ENCODE assay signal across 22 cellular contexts in the genomic region with DNA sequence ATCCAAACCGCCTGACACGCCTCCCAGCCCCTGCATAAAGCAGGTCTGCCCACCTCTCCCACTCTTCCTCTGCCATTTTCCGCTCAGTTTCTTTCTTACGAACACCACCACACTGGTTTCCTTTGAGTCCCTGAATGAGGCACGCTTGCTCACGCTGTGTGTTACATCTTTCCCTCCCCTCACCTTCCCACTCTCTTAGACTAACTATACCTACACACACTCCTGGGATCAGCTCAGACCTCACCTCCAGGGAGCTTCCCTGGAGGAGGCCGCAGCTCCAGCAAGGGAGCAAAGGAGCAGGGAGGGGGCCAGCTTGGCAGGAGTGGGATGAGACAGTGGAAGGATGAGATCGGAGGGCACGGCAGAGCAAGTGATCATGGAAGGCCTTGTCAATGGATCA.
"Had no signal": no experiment of that assay in that cellular context is flagged by ENCODE, and none has a peak within 500 bp of the region (broad histone marks: within the 10 kb centered on the region; RNA-seq: fewer than 3 reads in every experiment).

No MANE protein-coding gene starts in this region.

- H3K79me2 ChIP-seq: hepatocyte had no signal

- FAIRE-seq: kidney had no signal

- ATAC-seq: gastrocnemius medialis; heart left ventricle; left lobe of liver; natural killer cell; right cardiac atrium; stimulated activated naive B cell treated with anti-CD40 and anti-IgM and Interleukin-4, amounts not matched to agents 10 μg/mL and 1 μg/mL and 100 μg/mL, for 72 hours; upper lobe of right lung had no signal

- H3K4me3 ChIP-seq: gastrocnemius medialis, heart left ventricle, hepatocyte, lung, prostate gland, skin epidermis, spleen, thoracic aorta, tibial nerve, upper lobe of right lung, uterus had no signal

- H3K4me3 Mint-ChIP-seq: memory B cell; natural killer cell; neural crest cell; stimulated activated naive B cell treated with anti-CD40 and anti-IgM and Interleukin-4, amounts not matched to agents 10 μg/mL and 1 μg/mL and 100 μg/mL, for 72 hours; stimulated activated naive CD8-positive, alpha-beta T cell treated with anti-CD3 and anti-CD28 coated beads, Interleukin-15, Interleukin-2, amounts not matched to agents 100 ng/mL and 50 ng/mL, for 24 hours had no signal

- H3K27ac Mint-ChIP-seq: memory B cell; natural killer cell; stimulated activated naive B cell treated with anti-CD40 and anti-IgM and Interleukin-4, amounts not matched to agents 10 μg/mL and 1 μg/mL and 100 μg/mL, for 72 hours; stimulated activated naive CD8-positive, alpha-beta T cell treated with anti-CD3 and anti-CD28 coated beads, Interleukin-15, Interleukin-2, amounts not matched to agents 100 ng/mL and 50 ng/mL, for 24 hours had no signal

- H3K4me1 Mint-ChIP-seq: natural killer cell, neural crest cell had no signal

- H3K36me3 Mint-ChIP-seq: memory B cell; natural killer cell; stimulated activated naive B cell treated with anti-CD40 and anti-IgM and Interleukin-4, amounts not matched to agents 10 μg/mL and 1 μg/mL and 100 μg/mL, for 72 hours had no signal

- H3K36me3 ChIP-seq: gastrocnemius medialis, heart left ventricle, prostate gland, spleen, thoracic aorta, tibial nerve, upper lobe of right lung, uterus had no signal

- H3K4me2 ChIP-seq: hepatocyte had no signal

- H3K27me3 Mint-ChIP-seq: memory B cell had no signal

- DNase-seq: cortex of kidney; foreskin fibroblast; gastrocnemius medialis; heart left ventricle; kidney; natural killer cell; right cardiac atrium; spleen; stimulated activated CD4-positive, alpha-beta T cell treated with anti-CD3 and anti-CD28 coated beads, Interleukin-4, amount 100 ng/mL, for 4 hours; stimulated activated naive B cell treated with anti-CD40 and anti-IgM and Interleukin-4, amounts not matched to agents 10 μg/mL and 1 μg/mL and 100 μg/mL, for 72 hours; upper lobe of right lung; uterus had no signal

- H3K9me3 Mint-ChIP-seq: memory B cell; natural killer cell; neural crest cell; stimulated activated naive B cell treated with anti-CD40 and anti-IgM and Interleukin-4, amounts not matched to agents 10 μg/mL and 1 μg/mL and 100 μg/mL, for 72 hours; stimulated activated naive CD8-positive, alpha-beta T cell treated with anti-CD3 and anti-CD28 coated beads, Interleukin-15, Interleukin-2, amounts not matched to agents 100 ng/mL and 50 ng/mL, for 24 hours had no signal

- H3K9me3 ChIP-seq: gastrocnemius medialis, heart left ventricle, prostate gland, spleen, thoracic aorta, tibial nerve, upper lobe of right lung, uterus had no signal

- H3K27ac ChIP-seq: gastrocnemius medialis, heart left ventricle, hepatocyte, prostate gland, skin epidermis, spleen, thoracic aorta, tibial nerve, upper lobe of right lung, uterus had no signal

- H3K27me3 ChIP-seq: gastrocnemius medialis, heart left ventricle, hepatocyte, spleen, tibial nerve, upper lobe of right lung, uterus had no signal

- H2AFZ ChIP-seq: hepatocyte had no signal

- H3K4me1 ChIP-seq: heart left ventricle, prostate gland, spleen, tibial nerve, upper lobe of right lung, uterus had no signal
